ENCODE assay signal across 19 cellular contexts in genomic region chr12:12158858-12159257, GRCh38.
"Had no signal": no experiment of that assay in that cellular context is flagged by ENCODE, and none has a peak within 500 bp of the region (broad histone marks: within the 10 kb centered on the region; RNA-seq: fewer than 3 reads in every experiment).

No MANE protein-coding gene starts in this region.

- DNase-seq: activated B cell treated with CpG ODN at 0.5 μM for 24 hours; activated CD4-positive, alpha-beta T cell treated with anti-CD3 and anti-CD28 coated beads for 48 hours; activated CD8-positive, alpha-beta memory T cell treated with anti-CD3 and anti-CD28 coated beads, Interleukin-2, amount 50 U/mL, for 48 hours; activated CD8-positive, alpha-beta T cell treated with anti-CD3 and anti-CD28 coated beads, Interleukin-2, amount 10 ng/mL, durations not matched to agents 7 days and 5 days; activated gamma-delta T cell treated with Interleukin-2 at 50 U/mL for 16 hours; amniotic stem cell; effector CD8-positive, alpha-beta T cell; occipital lobe; sigmoid colon; stimulated activated naive CD4-positive, alpha-beta T cell treated with Interleukin-2 at 50 U/mL for 16 hours; T-helper 2 cell; transverse colon had no signal

- H3K36me3 ChIP-seq: prostate gland had no signal

- H3K27ac ChIP-seq: hepatocyte, prostate gland, transverse colon had no signal

- H3K27ac Mint-ChIP-seq: activated B cell treated with CpG ODN at 0.5 μM for 24 hours; activated CD8-positive, alpha-beta T cell treated with anti-CD3 and anti-CD28 coated beads, Interleukin-2, amount 10 ng/mL, durations not matched to agents 7 days and 5 days; activated naive CD8-positive, alpha-beta T cell had no signal

- H3K9me3 ChIP-seq: prostate gland, sigmoid colon, transverse colon had no signal

- H3K4me2 ChIP-seq: hepatocyte had no signal

- H3K4me1 Mint-ChIP-seq: activated B cell treated with CpG ODN at 0.5 μM for 24 hours had no signal

- H2AFZ ChIP-seq: hepatocyte had no signal

- H3K9me3 Mint-ChIP-seq: activated B cell treated with CpG ODN at 0.5 μM for 24 hours, brain, nephron had no signal

- FAIRE-seq: keratinocyte, TTC549 had no signal

- H3K4me3 ChIP-seq: hepatocyte, prostate gland, sigmoid colon, transverse colon had no signal

- ATAC-seq: activated CD8-positive, alpha-beta T cell treated with anti-CD3 and anti-CD28 coated beads, Interleukin-2, amount 10 ng/mL, durations not matched to agents 7 days and 5 days had no signal

- H3K27me3 Mint-ChIP-seq: activated B cell treated with CpG ODN at 0.5 μM for 24 hours; activated naive CD8-positive, alpha-beta T cell; brain had no signal

- H3K4me3 Mint-ChIP-seq: activated B cell treated with CpG ODN at 0.5 μM for 24 hours; activated CD8-positive, alpha-beta T cell treated with anti-CD3 and anti-CD28 coated beads, Interleukin-2, amount 10 ng/mL, durations not matched to agents 7 days and 5 days; activated naive CD8-positive, alpha-beta T cell; brain; nephron had no signal

- H3K27me3 ChIP-seq: hepatocyte, sigmoid colon, transverse colon had no signal
